Comparison of ENCODE assay signal across 11 cellular contexts in genomic region chr7:5478568-5479045, GRCh38. TPM values are rescaled to one million over a fixed set of nuclear protein-coding genes. Genes with fewer than 3 reads are reported as not detected.
A peak's percentile ranks its signal among the peaks of the same experiment; 100 is the strongest.
DNase-seq lines count a peak whose midpoint lies in the region; ATAC-seq and TF ChIP-seq lines count a peak whose summit lies in the region.
"Had no signal": no experiment of that assay in that cellular context is flagged by ENCODE, and none has a peak within 500 bp of the region (broad histone marks: within the 10 kb centered on the region; RNA-seq: fewer than 3 reads in every experiment).

No MANE protein-coding gene starts in this region.

- TF ChIP-seq CTCF in Peyer's patch (IDR thresholded peaks at IDR 0.05): no peak
- no peak for TF ChIP-seq CTCF in hepatocyte (IDR thresholded peaks at IDR 0.05; ENCODE audit: poor library complexity)
- TF ChIP-seq CTCF in mammary epithelial cell (conservative IDR thresholded peaks at IDR 0.05 in 1 of 2, IDR thresholded peaks at IDR 0.05 in 1 of 2; ENCODE audit: extremely low read depth in 1 of 2, insufficient read depth in 1 of 2, low read depth in 1 of 2, low read length in 2 of 2): no peak

- H3K4me1 ChIP-seq in Peyer's patch (peaks cover 0 to 11% (median 0%) of the 10 kb centered on the region in 4 donors), hepatocyte (ENCODE audit: insufficient read depth) (peaks cover 18% of the 10 kb centered on the region), mammary epithelial cell (ENCODE audit: insufficient read depth, low read length) (no peaks in the 10 kb centered on the region)

- dilution Hi-C loops in mammary epithelial cell (cut with HindIII; ENCODE audit: low sequenced_read_pairs): no loop called here

- H3K27ac Mint-ChIP-seq in stimulated activated naive CD8-positive, alpha-beta T cell treated with anti-CD3 and anti-CD28 coated beads, Interleukin-15, amount 100 ng/mL, for 72 hours: no peak overlapping the region

- H3K27me3 ChIP-seq in Peyer's patch: no peaks in the 10 kb centered on the region
- no peaks in the 10 kb centered on the region for H3K27me3 ChIP-seq in hepatocyte
- no peaks in the 10 kb centered on the region for H3K27me3 ChIP-seq in mammary epithelial cell (ENCODE audit: insufficient read depth, low read length)

- no peak overlapping the region for H3K4me3 Mint-ChIP-seq in stimulated activated naive CD8-positive, alpha-beta T cell treated with anti-CD3 and anti-CD28 coated beads, Interleukin-15, amount 100 ng/mL, for 72 hours
- H3K4me3 Mint-ChIP-seq: mesothelial cell of epicardium had no signal

- CTCF ChIA-PET in mammary epithelial cell (lab: Charles Lee; ENCODE audit: low non-redundant PET): no interaction called here

- DNase-seq in NCI-H1436 (lab: John Stamatoyannopoulos, UW): peak; percentile 20
- DNase-seq in NCI-H1436 treated with DMSO at 0.1 percent for 48 hours (lab: John Stamatoyannopoulos, UW): no peak
- DNase-seq in Peyer's patch: peak in 1 of 3 donors; percentile 48
- peak; percentile 62 for DNase-seq in hepatocyte (ENCODE audit: low spot score)
- DNase-seq in stimulated activated naive CD8-positive, alpha-beta T cell treated with anti-CD3 and anti-CD28 coated beads, Interleukin-15, amount 100 ng/mL, for 72 hours: no peak
- no peak for DNase-seq in stimulated activated naive CD4-positive, alpha-beta T cell treated with Interleukin-2 at 50 U/mL for 16 hours (lab: John Stamatoyannopoulos, UW)
- DNase-seq in SW 1271 (lab: John Stamatoyannopoulos, UW): no peak
- no peak for DNase-seq in mammary epithelial cell

- ATAC-seq in stimulated activated naive CD8-positive, alpha-beta T cell treated with anti-CD3 and anti-CD28 coated beads, Interleukin-15, amount 100 ng/mL, for 72 hours: peak; percentile 27

- WGBS in hepatocyte (ENCODE audit: low lambda C conversion rate, missing lambda C conversion rate): 70% methylated on average over 17 of the region's 17 CpGs
- whole genome bisulfite sequencing in mammary epithelial cell (ENCODE audit: low coverage, missing lambda C conversion rate): 98% methylated on average over 17 of the region's 17 CpGs

- in situ Hi-C loops in mammary epithelial cell (cut with MboI; ENCODE audit: low sequenced_read_pairs in 2 of 2): no loop called here

- H3K27ac ChIP-seq in Peyer's patch: peak overlapping the region in 1 of 4 donors; percentile 45
- H3K27ac ChIP-seq in hepatocyte: peak overlapping the region; percentile 93
- H3K27ac ChIP-seq in mammary epithelial cell (ENCODE audit: insufficient read depth, low read depth, low read length): no peak overlapping the region
- H3K27ac ChIP-seq: 22Rv1 had no signal

- H4K20me1 ChIP-seq in hepatocyte (ENCODE audit: insufficient read depth, poor library complexity, severe bottlenecking) (no peaks in the 10 kb centered on the region), mammary epithelial cell (ENCODE audit: insufficient read depth, low read length) (no peaks in the 10 kb centered on the region)

- H3K9ac ChIP-seq in mammary epithelial cell (ENCODE audit: insufficient read depth, low read length): no peak overlapping the region

- H3K4me2 ChIP-seq in hepatocyte (peak overlapping the region; percentile 67), mammary epithelial cell (ENCODE audit: insufficient read depth, low read depth, low read length) (no peak overlapping the region)

- H3K9me3 Mint-ChIP-seq in stimulated activated naive CD8-positive, alpha-beta T cell treated with anti-CD3 and anti-CD28 coated beads, Interleukin-15, amount 100 ng/mL, for 72 hours: no peaks in the 10 kb centered on the region
- H3K9me3 Mint-ChIP-seq: mesothelial cell of epicardium had no signal

- H3K79me2 ChIP-seq in hepatocyte (no peaks in the 10 kb centered on the region), mammary epithelial cell (ENCODE audit: insufficient read depth, low read length) (peaks cover 6% of the 10 kb centered on the region)

- H3K9me3 ChIP-seq in Peyer's patch: no peaks in the 10 kb centered on the region
- H3K9me3 ChIP-seq in hepatocyte (ENCODE audit: low read depth): no peaks in the 10 kb centered on the region
- H3K9me3 ChIP-seq in mammary epithelial cell (replicated peaks; ENCODE audit: insufficient read depth, low read length): no peaks in the 10 kb centered on the region

- H2AFZ ChIP-seq in hepatocyte (no peak overlapping the region), mammary epithelial cell (ENCODE audit: low read depth, low read length) (no peak overlapping the region)

- H3K4me3 ChIP-seq in Peyer's patch (peak overlapping the region in 3 of 4 donors; percentile 27 to 43 (median 31)), hepatocyte (no peak overlapping the region), mammary epithelial cell (replicated peaks in 1 of 3; ENCODE audit: insufficient read depth in 1 of 3, low read depth in 2 of 3, low read length in 3 of 3) (no peak overlapping the region)
- H3K4me3 ChIP-seq: K562 had no signal

- BruUV-seq in mammary epithelial cell (replicated peaks; lab: Mats Ljungman, UMichigan): no TSS peak

- intact Hi-C loops in mammary epithelial cell (cut with micrococcal nuclease): no loop called here

- TF ChIP-seq POLR2A in Peyer's patch (IDR thresholded peaks at IDR 0.05): no peak

- H3K27me3 Mint-ChIP-seq in stimulated activated naive CD8-positive, alpha-beta T cell treated with anti-CD3 and anti-CD28 coated beads, Interleukin-15, amount 100 ng/mL, for 72 hours: no peaks in the 10 kb centered on the region

- no peaks in the 10 kb centered on the region for H3K36me3 ChIP-seq in Peyer's patch
- H3K36me3 ChIP-seq in hepatocyte (replicated peaks; ENCODE audit: insufficient read depth, low read depth): no peaks in the 10 kb centered on the region
- peaks cover under 1% of the 10 kb centered on the region for H3K36me3 ChIP-seq in mammary epithelial cell (ENCODE audit: insufficient read depth, low read length)

- peaks cover 18% of the 10 kb centered on the region for H3K4me1 Mint-ChIP-seq in stimulated activated naive CD8-positive, alpha-beta T cell treated with anti-CD3 and anti-CD28 coated beads, Interleukin-15, amount 100 ng/mL, for 72 hours

- no peaks in the 10 kb centered on the region for H3K9me2 ChIP-seq in hepatocyte (replicated peaks; ENCODE audit: insufficient read depth)

RNA-seq across cellular contexts. Expression of gene FBXL18, which starts 35.0 kb away (rescaled TPM):
- total RNA-seq in Peyer's patch: 10 to 100 TPM in 3 of 4 donors, 1 to 10 TPM in 1; 9.1 to 15.3 (median 13.1) TPM
- total RNA-seq in hepatocyte: 3.1 and 4.2 TPM in 2 replicates
- 3.2 and 4.0 TPM in 2 replicates for polyA plus RNA-seq in hepatocyte
- 10 to 100 TPM; 16.5 to 24.8 TPM for total RNA-seq in mammary epithelial cell
- 11.4 TPM for polyA plus RNA-seq in mammary epithelial cell
- 15.5 TPM for polyA minus RNA-seq in mammary epithelial cell

RNA-seq across cellular contexts. Expression of gene ACTB, which starts 51.8 kb away (rescaled TPM):
- total RNA-seq in Peyer's patch: 1,000 to 10,000 TPM; 3,308 to 5,502 (median 3,941) TPM
- total RNA-seq in hepatocyte: 1,721 and 2,048 TPM in 2 replicates
- polyA plus RNA-seq in hepatocyte: 6,911 and 7,012 TPM in 2 replicates
- total RNA-seq in mammary epithelial cell: 1,000 to 10,000 TPM; 6,894 to 7,221 TPM
- 6,356 TPM for polyA plus RNA-seq in mammary epithelial cell
- polyA minus RNA-seq in mammary epithelial cell: 14,859 TPM

RNA-seq across cellular contexts. Expression of gene TNRC18, which starts 55.0 kb away (rescaled TPM):
- total RNA-seq in Peyer's patch (100 to 1,000 TPM; 112 to 325 (median 211) TPM), hepatocyte (28.2 and 52.8 TPM in 2 replicates), mammary epithelial cell (100 to 1,000 TPM in 1 of 2 donors, 10 to 100 TPM in 1; 62.2 to 121 TPM)
- polyA plus RNA-seq in hepatocyte (15.2 and 18.1 TPM in 2 replicates), mammary epithelial cell (22.3 TPM)
- polyA minus RNA-seq in mammary epithelial cell: 123 TPM

Comparison
In these comparisons a context has a peak if more than half of its experiments do, and no peak if none do; other contexts are left out.
1. DNase-seq: peak in NCI-H1436 (single experiment) and hepatocyte (single experiment); none in NCI-H1436 treated with DMSO at 0.1 percent for 48 hours (single experiment), stimulated activated naive CD8-positive, alpha-beta T cell treated with anti-CD3 and anti-CD28 coated beads, Interleukin-15, amount 100 ng/mL, for 72 hours (0 of 2), stimulated activated naive CD4-positive, alpha-beta T cell treated with Interleukin-2 at 50 U/mL for 16 hours (single experiment), SW 1271 (0 of 2) and mammary epithelial cell (single experiment).
2. H3K4me3 ChIP-seq: peak in Peyer's patch (3 of 4); none in hepatocyte (single experiment) and mammary epithelial cell (0 of 3).